In genomic region chr4:128427832-128428366, GRCh38 we compare ENCODE assay signal across 8 cellular contexts.
A peak's percentile ranks its signal among the peaks of the same experiment; 100 is the strongest.
DNase-seq lines count a peak whose midpoint lies in the region; ATAC-seq and TF ChIP-seq lines count a peak whose summit lies in the region.

No MANE protein-coding gene starts in this region.

- TF ChIP-seq EP300 in stomach (IDR thresholded peaks at IDR 0.05), result no peak

- H3K27ac Mint-ChIP-seq in T-helper 17 cell, result no peak overlapping the region

- ATAC-seq in T-helper 17 cell (no peak), HG02588 (IDR thresholded peaks at IDR 0.05; ENCODE audit: unreplicated experiment) (no peak), GM18517 (IDR thresholded peaks at IDR 0.05; ENCODE audit: unreplicated experiment) (no peak)

- no peak overlapping the region for H3K27ac ChIP-seq in Peyer's patch
- peak overlapping the region in 1 of 5 donors; percentile 39 for H3K27ac ChIP-seq in stomach

- H3K36me3 ChIP-seq in Peyer's patch (no peaks in the 10 kb centered on the region), stomach (no peaks in the 10 kb centered on the region)

- 38 to 55% (median 43%) methylated on average over 5 of the region's 5 CpGs for WGBS in stomach, 5 donors

- peak; percentile 62 for TF ChIP-seq CTCF in AG10803 (conservative IDR thresholded peaks at IDR 0.05; ENCODE audit: low read length)
- TF ChIP-seq CTCF in Peyer's patch (IDR thresholded peaks at IDR 0.05), result peak in 4 of 6 experiments; percentile 32 to 64 (median 62)
- TF ChIP-seq CTCF in stomach (IDR thresholded peaks at IDR 0.05), result peak in 3 of 7 experiments; percentile 15 to 37 (median 20)

- intact Hi-C loops in stomach (cut with DNase I; ENCODE audit: low total_unique reads), result no loop called here

- no peak overlapping the region; the same call in 1 of the 2 replicates for H3K4me3 ChIP-seq in AG10803 (ENCODE audit: low read length)
- H3K4me3 ChIP-seq in Peyer's patch, result peak overlapping the region in 1 of 4 donors; percentile 20
- H3K4me3 ChIP-seq in stomach, result no peak overlapping the region

- H3K4me1 ChIP-seq in Peyer's patch, result no peaks in the 10 kb centered on the region
- no peaks in the 10 kb centered on the region for H3K4me1 ChIP-seq in stomach

- H3K4me1 Mint-ChIP-seq in T-helper 17 cell, result no peaks in the 10 kb centered on the region

- DNase-seq in AG10803 (ENCODE audit: low read depth), result peak; percentile 78
- DNase-seq in HT-29 (ENCODE audit: low spot score), result peak; percentile 91
- peak in 1 of 3 donors; percentile 55 for DNase-seq in Peyer's patch
- peak; percentile 75 for DNase-seq in fibroblast of peridontal ligament (ENCODE audit: extremely low read depth)
- peak; percentile 49 for DNase-seq in stomach
- no peak for DNase-seq in T-helper 17 cell

- H3K27me3 Mint-ChIP-seq in T-helper 17 cell, result peaks cover 4% of the 10 kb centered on the region

- TF ChIP-seq POLR2A in Peyer's patch (IDR thresholded peaks at IDR 0.05) (no peak), stomach (IDR thresholded peaks at IDR 0.05) (no peak)

- no peaks in the 10 kb centered on the region for H3K9me3 ChIP-seq in Peyer's patch
- no peaks in the 10 kb centered on the region for H3K9me3 ChIP-seq in stomach
- H3K9me3 ChIP-seq in T-helper 17 cell (ENCODE audit: control insufficient read depth, low read length, poor library complexity, severe bottlenecking), result no peaks in the 10 kb centered on the region

- H3K4me3 Mint-ChIP-seq in T-helper 17 cell, result no peak overlapping the region

- H3K27me3 ChIP-seq in Peyer's patch (no peaks in the 10 kb centered on the region), stomach (no peaks in the 10 kb centered on the region)

- no peaks in the 10 kb centered on the region for H3K36me3 Mint-ChIP-seq in T-helper 17 cell (ENCODE audit: low read depth)

Comparison
In these comparisons a context has a peak if more than half of its experiments do, and no peak if none do; other contexts are left out.
1. DNase-seq: peak in AG10803 (single experiment), HT-29 (single experiment), fibroblast of peridontal ligament (single experiment) and stomach (single experiment); none in T-helper 17 cell (0 of 3).